Comparison of ENCODE assay signal across 29 cellular contexts in the genomic region with DNA sequence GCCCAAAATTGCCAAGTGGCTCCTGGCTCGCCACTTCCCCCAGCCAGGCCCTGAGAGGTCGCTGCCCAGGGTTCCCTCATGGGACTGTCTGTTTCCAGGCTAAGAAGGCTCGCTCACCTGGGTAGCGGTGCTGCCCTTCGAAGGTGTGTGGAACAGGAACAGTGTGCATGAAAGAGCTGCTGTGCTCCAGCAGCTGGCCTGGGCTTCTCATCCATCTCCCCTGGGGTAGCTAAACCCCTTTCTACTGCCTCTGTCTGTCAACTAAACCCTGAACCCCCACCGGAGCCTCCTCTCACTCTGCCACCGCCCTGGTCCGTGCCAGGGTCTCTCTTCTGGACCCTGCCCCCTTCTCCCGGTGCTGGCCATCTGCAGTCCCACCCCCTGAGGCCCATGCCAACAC.
"Had no signal": no experiment of that assay in that cellular context is flagged by ENCODE, and none has a peak within 500 bp of the region (broad histone marks: within the 10 kb centered on the region; RNA-seq: fewer than 3 reads in every experiment).

No MANE protein-coding gene starts in this region.

- H3K36me3 ChIP-seq: ovary, right lobe of liver, sigmoid colon, spleen, suprapubic skin, tibial artery, transverse colon, upper lobe of right lung, uterus had no signal

- H3K4me1 ChIP-seq: parathyroid adenoma, psoas muscle, sigmoid colon, spleen, suprapubic skin, testis, tibial artery, transverse colon, upper lobe of right lung, uterus had no signal

- H3K4me3 ChIP-seq: ovary, psoas muscle, right lobe of liver, sigmoid colon, smooth muscle cell, spleen, suprapubic skin, testis, tibial artery, transverse colon, upper lobe of right lung, uterus had no signal

- H3K27me3 ChIP-seq: ovary, right lobe of liver, suprapubic skin, testis, transverse colon, upper lobe of right lung, uterus had no signal

- H2AFZ ChIP-seq: parathyroid adenoma had no signal

- DNase-seq: naive thymus-derived CD8-positive, alpha-beta T cell; nephron progenitor cell; occipital lobe; ovary; posterior cingulate gyrus; psoas muscle; right cardiac atrium; right lobe of liver; sigmoid colon; spleen; stimulated activated CD4-positive, alpha-beta T cell treated with anti-CD3 and anti-CD28 coated beads, Interleukin-12 subunit alpha, Interleukin-12 subunit beta, amount 100 ng/mL, for 4 hours; stimulated activated CD4-positive, alpha-beta T cell treated with anti-CD3 and anti-CD28 coated beads, Interleukin-1b, Interleukin-23, amount 100 ng/mL, for 48 hours; stimulated activated CD4-positive, alpha-beta T cell treated with anti-CD3 and anti-CD28 coated beads, Interleukin-4, amount 100 ng/mL, for 1 hour; stimulated activated CD4-positive, alpha-beta T cell treated with anti-CD3 and anti-CD28 coated beads, Interleukin-4, amount 100 ng/mL, for 4 hours; stimulated activated CD8-positive, alpha-beta memory T cell treated with anti-CD3 and anti-CD28 coated beads, Interleukin-4, amount 100 ng/mL, for 48 hours; stimulated activated naive CD4-positive, alpha-beta T cell; stimulated activated naive CD8-positive, alpha-beta T cell treated with anti-CD3 and anti-CD28 coated beads, Interleukin-15, amount 100 ng/mL, for 72 hours; stimulated activated naive CD8-positive, alpha-beta T cell treated with anti-CD3 and anti-CD28 coated beads, Interleukin-15, Interleukin-2, amounts not matched to agents 100 U/mL and 50 U/mL, for 24 hours; substantia nigra; testis; tibial artery; transverse colon; upper lobe of right lung; uterus had no signal

- H3K9ac ChIP-seq: parathyroid adenoma had no signal

- H3K27ac ChIP-seq: ovary, parathyroid adenoma, psoas muscle, right lobe of liver, sigmoid colon, spleen, suprapubic skin, testis, tibial artery, transverse colon, upper lobe of right lung, uterus had no signal

- ATAC-seq: naive thymus-derived CD8-positive, alpha-beta T cell; natural killer cell treated with Interleukin-12 subunit alpha and Interleukin-12 subunit beta and Interleukin-15 and Interleukin-18, amount 100 ng/mL, for 72 hours; psoas muscle; right cardiac atrium; right lobe of liver; stimulated activated memory B cell treated with anti-CD40 and anti-IgM and Interleukin-4, amounts not matched to agents 10 μg/mL and 1 μg/mL and 100 μg/mL, for 72 hours; stimulated activated naive CD8-positive, alpha-beta T cell treated with anti-CD3 and anti-CD28 coated beads, Interleukin-15, amount 100 ng/mL, for 72 hours; stimulated activated naive CD8-positive, alpha-beta T cell treated with anti-CD3 and anti-CD28 coated beads, Interleukin-15, Interleukin-2, amounts not matched to agents 100 U/mL and 50 U/mL, for 24 hours; upper lobe of right lung had no signal

- H3K9me3 ChIP-seq: ovary, psoas muscle, right lobe of liver, suprapubic skin, testis, transverse colon, upper lobe of right lung, uterus had no signal

- H3K4me2 ChIP-seq: smooth muscle cell had no signal
